ENCODE assay signal across 1 cellular context in the genomic region with DNA sequence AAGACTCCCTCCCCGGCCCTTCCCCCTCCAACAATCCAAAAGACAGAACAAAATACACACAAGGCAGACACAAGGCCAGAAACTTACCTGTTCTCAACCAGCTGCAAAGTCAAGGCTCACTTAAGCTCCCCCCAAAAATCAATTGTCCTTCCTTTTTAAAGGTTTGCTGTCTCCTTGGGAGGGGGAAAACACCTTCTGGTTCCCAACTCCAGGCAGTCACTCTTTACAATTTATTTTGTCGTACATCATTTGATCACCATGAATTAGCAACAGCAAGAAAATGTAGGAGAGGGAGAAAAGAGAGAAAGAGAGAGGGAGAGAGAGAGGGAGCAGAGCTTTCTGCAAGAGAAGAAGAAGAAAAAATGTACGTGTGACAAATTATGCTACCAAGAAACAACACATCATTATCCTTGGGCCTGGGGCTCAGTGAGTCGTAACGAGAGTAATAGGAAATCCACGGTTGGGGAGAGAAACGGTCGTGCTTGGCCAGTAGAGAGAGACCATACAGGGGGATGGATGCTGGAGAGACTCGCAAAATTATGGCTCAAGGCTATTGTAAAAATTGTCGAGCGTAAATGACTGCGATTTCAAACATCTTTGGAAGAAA.
TF ChIP-seq lines count a peak whose summit lies in the region.

A gene with protein sequence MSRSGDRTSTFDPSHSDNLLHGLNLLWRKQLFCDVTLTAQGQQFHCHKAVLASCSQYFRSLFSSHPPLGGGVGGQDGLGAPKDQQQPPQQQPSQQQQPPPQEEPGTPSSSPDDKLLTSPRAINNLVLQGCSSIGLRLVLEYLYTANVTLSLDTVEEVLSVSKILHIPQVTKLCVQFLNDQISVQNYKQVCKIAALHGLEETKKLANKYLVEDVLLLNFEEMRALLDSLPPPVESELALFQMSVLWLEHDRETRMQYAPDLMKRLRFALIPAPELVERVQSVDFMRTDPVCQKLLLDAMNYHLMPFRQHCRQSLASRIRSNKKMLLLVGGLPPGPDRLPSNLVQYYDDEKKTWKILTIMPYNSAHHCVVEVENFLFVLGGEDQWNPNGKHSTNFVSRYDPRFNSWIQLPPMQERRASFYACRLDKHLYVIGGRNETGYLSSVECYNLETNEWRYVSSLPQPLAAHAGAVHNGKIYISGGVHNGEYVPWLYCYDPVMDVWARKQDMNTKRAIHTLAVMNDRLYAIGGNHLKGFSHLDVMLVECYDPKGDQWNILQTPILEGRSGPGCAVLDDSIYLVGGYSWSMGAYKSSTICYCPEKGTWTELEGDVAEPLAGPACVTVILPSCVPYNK (minus strand): TSS at position 444 of the 607 bp plus-strand sequence. CDS start 2,432 bp downstream, outside the sequence.

TF ChIP-seq in H1, 55 proteins besides CTCF, POLR2A, EP300 and RAD21:
- TF ChIP-seq CHD2 (IDR thresholded peaks at IDR 0.05; ENCODE audit: low read length) (no peak), POLR2AphosphoS5 (IDR thresholded peaks at IDR 0.05; ENCODE audit: low read depth, low read length) (no peak), EGR1 (IDR thresholded peaks at IDR 0.05; ENCODE audit: borderline replicate concordance, low read depth, low read length) (no peak), EZH2 (IDR thresholded peaks at IDR 0.05; ENCODE audit: low read depth, low read length, severe bottlenecking) (peak; percentile 45), BCL11A (IDR thresholded peaks at IDR 0.05; ENCODE audit: low read depth in 2 of 2, low read length in 2 of 2) (no peak), SIRT6 (IDR thresholded peaks at IDR 0.05; ENCODE audit: low read length) (no peak), RNF2 (IDR thresholded peaks at IDR 0.05; ENCODE audit: borderline replicate concordance, low read depth, low read length, missing control alignments, poor library complexity, severe bottlenecking) (peak; percentile 13)
